10 cellular contexts compared by ENCODE assay signal in the genomic region with DNA sequence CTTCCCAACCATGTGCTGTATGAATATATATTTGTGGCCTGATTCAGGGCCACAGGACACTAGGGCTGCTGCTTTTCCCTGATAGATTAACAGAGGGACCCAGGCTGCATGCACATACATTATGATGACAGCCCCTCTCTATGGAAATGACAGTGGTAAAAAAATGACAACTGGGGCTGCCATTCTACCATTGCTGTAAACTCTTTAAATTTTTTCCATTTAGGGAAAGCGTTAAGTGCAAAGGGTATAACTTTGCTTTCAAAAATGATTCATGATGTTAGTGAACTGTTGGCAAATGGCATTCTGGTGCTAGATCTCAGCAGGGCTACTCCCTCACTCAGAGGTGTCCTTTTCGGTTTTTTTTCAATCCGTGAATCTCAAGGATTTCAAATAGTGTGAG. TPM values are rescaled to one million over a fixed set of nuclear protein-coding genes. Genes with fewer than 3 reads are reported as not detected.
A peak's percentile ranks its signal among the peaks of the same experiment; 100 is the strongest.
DNase-seq lines count a peak whose midpoint lies in the region; TF ChIP-seq lines count a peak whose summit lies in the region.
"Had no signal": no experiment of that assay in that cellular context is flagged by ENCODE, and none has a peak within 500 bp of the region (broad histone marks: within the 10 kb centered on the region; RNA-seq: fewer than 3 reads in every experiment).

No MANE protein-coding gene starts in this region.

- H3K4me1 ChIP-seq in esophagus (ENCODE audit: control insufficient read depth in 2 of 2, insufficient read depth in 2 of 2, low read length in 1 of 2) (peaks cover 4 to 14% of the 10 kb centered on the region in 2 donors), esophagus squamous epithelium (peaks cover 36 to 79% (median 59%) of the 10 kb centered on the region in 3 donors)

- peaks cover 1% of the 10 kb centered on the region for H3K36me3 Mint-ChIP-seq in nephron progenitor cell (ENCODE audit: low read depth)

- no peak for TF ChIP-seq POLR2A in esophagus squamous epithelium (IDR thresholded peaks at IDR 0.05)

- intact Hi-C loops in esophagus squamous epithelium (cut with DNase I): loop anchor here (10.0 kb wide), 1 partner anchor 91 kb away; no protein-coding TSS in a partner anchor

- peak overlapping the region; percentile 94 for H3K27ac Mint-ChIP-seq in nephron progenitor cell
- H3K27ac Mint-ChIP-seq: CD4-positive, alpha-beta memory T cell had no signal

- POLR2A ChIA-PET in AG04449 (lab: Yijun Ruan, JAX): no interaction called here

- H3K27ac ChIP-seq in esophagus (ENCODE audit: low read depth in 2 of 2, low read length in 1 of 2): peak overlapping the region; percentile 14 to 24
- peak overlapping the region in 2 of 4 donors; percentile 97 to 99 for H3K27ac ChIP-seq in esophagus squamous epithelium

- H3K36me3 ChIP-seq in esophagus (ENCODE audit: control insufficient read depth in 2 of 2, insufficient read depth in 2 of 2, low read length in 1 of 2) (no peaks in the 10 kb centered on the region), esophagus squamous epithelium (peaks cover 0 to 2% (median 0%) of the 10 kb centered on the region in 3 donors)

- peaks cover 69% of the 10 kb centered on the region for H3K4me1 Mint-ChIP-seq in nephron progenitor cell

- H3K27me3 ChIP-seq in esophagus (ENCODE audit: control insufficient read depth in 1 of 2, insufficient read depth in 2 of 2, low read length in 2 of 2): no peaks in the 10 kb centered on the region
- no peaks in the 10 kb centered on the region for H3K27me3 ChIP-seq in esophagus squamous epithelium

- H3K4me3 Mint-ChIP-seq in nephron progenitor cell: peak overlapping the region; percentile 96

- DNase-seq in AG04449 (ENCODE audit: low read depth, low spot score) (no peak), OCI-M1 (lab: John Stamatoyannopoulos, UW) (peak; percentile 76), nephron progenitor cell (no peak), esophagus squamous epithelium (lab: John Stamatoyannopoulos, UW) (no peak), NCI-H1694 treated with DMSO at 0.1 percent for 48 hours (lab: John Stamatoyannopoulos, UW) (no peak), 8988T (no peak), activated gamma-delta T cell treated with Interleukin-2 at 50 U/mL for 16 hours (no peak)
- DNase-seq: CD4-positive, alpha-beta memory T cell; stimulated activated naive CD8-positive, alpha-beta T cell treated with anti-CD3 and anti-CD28 coated beads, Interleukin-15, Interleukin-2, amounts not matched to agents 100 U/mL and 50 U/mL, for 24 hours had no signal

- 47 to 56% methylated on average over 3 of the region's 3 CpGs for WGBS in esophagus, 2 donors
- 62 to 63% methylated on average over 3 of the region's 3 CpGs for WGBS in esophagus squamous epithelium, 2 donors

- peak overlapping the region; percentile 18 for H3K4me3 ChIP-seq in AG04449 (ENCODE audit: low read depth, low read length)
- H3K4me3 ChIP-seq in esophagus (ENCODE audit: low read depth in 1 of 2, low read length in 2 of 2): no peak overlapping the region
- H3K4me3 ChIP-seq in esophagus squamous epithelium: no peak overlapping the region

- no peaks in the 10 kb centered on the region for H3K9me3 Mint-ChIP-seq in nephron progenitor cell

- H3K27me3 Mint-ChIP-seq in nephron progenitor cell (ENCODE audit: low read depth, poor library complexity): no peaks in the 10 kb centered on the region

- H3K9me3 ChIP-seq in esophagus (ENCODE audit: control insufficient read depth in 2 of 2, insufficient read depth in 1 of 2, low read depth in 1 of 2, low read length in 1 of 2) (no peaks in the 10 kb centered on the region), esophagus squamous epithelium (no peaks in the 10 kb centered on the region)

- TF ChIP-seq CTCF in AG04449 (IDR thresholded peaks at IDR 0.05; ENCODE audit: insufficient read depth, low read length, missing control alignments) (no peak), nephron progenitor cell (IDR thresholded peaks at IDR 0.05) (no peak), esophagus squamous epithelium (IDR thresholded peaks at IDR 0.05) (no peak)

- CTCF ChIA-PET in AG04449 (lab: Yijun Ruan, JAX): interaction anchor here (2.3 kb wide), 1 partner anchor 108 kb away, joined by 5 read pairs; no protein-coding TSS in a partner anchor

RNA-seq across cellular contexts. Expression of gene CTBP2, which starts 4.2 kb away (rescaled TPM):
- 10 to 100 TPM; 15.4 to 33.3 TPM for polyA plus RNA-seq in esophagus
- total RNA-seq in esophagus squamous epithelium: 10 to 100 TPM; 41.8 to 55.9 (median 47.1) TPM
